In genomic region chrX:71671043-71671829, GRCh38 we compare ENCODE assay signal across 18 cellular contexts. TPM values are rescaled to one million over a fixed set of nuclear protein-coding genes. Genes with fewer than 3 reads are reported as not detected.
DNase-seq lines count a peak whose midpoint lies in the region; ATAC-seq and TF ChIP-seq lines count a peak whose summit lies in the region.
"Had no signal": no experiment of that assay in that cellular context is flagged by ENCODE, and none has a peak within 500 bp of the region (broad histone marks: within the 10 kb centered on the region; RNA-seq: fewer than 3 reads in every experiment).

No MANE protein-coding gene starts in this region.

- H3K36me3 ChIP-seq in mammary epithelial cell (ENCODE audit: insufficient read depth, low read length) (no peaks in the 10 kb centered on the region), breast epithelium (no peaks in the 10 kb centered on the region), tibial artery (no peaks in the 10 kb centered on the region), adrenal gland (replicated peaks in 1 of 2) (no peaks in the 10 kb centered on the region)
- H3K36me3 ChIP-seq: vagina had no signal

- peak overlapping the region; percentile 49 to 62 for H3K4me3 Mint-ChIP-seq in stimulated activated naive CD8-positive, alpha-beta T cell treated with anti-CD3 and anti-CD28 coated beads, Interleukin-15, amount 100 ng/mL, for 72 hours

- no peaks in the 10 kb centered on the region for H4K20me1 ChIP-seq in mammary epithelial cell (ENCODE audit: insufficient read depth, low read length)

- H3K4me1 ChIP-seq in mammary epithelial cell (ENCODE audit: insufficient read depth, low read length) (no peaks in the 10 kb centered on the region), breast epithelium (no peaks in the 10 kb centered on the region), tibial artery (no peaks in the 10 kb centered on the region), adrenal gland (replicated peaks in 1 of 2) (no peaks in the 10 kb centered on the region)
- H3K4me1 ChIP-seq: vagina had no signal

- H3K9me3 Mint-ChIP-seq in stimulated activated naive CD8-positive, alpha-beta T cell treated with anti-CD3 and anti-CD28 coated beads, Interleukin-15, amount 100 ng/mL, for 72 hours, result no peaks in the 10 kb centered on the region

- H3K27me3 ChIP-seq in mammary epithelial cell (ENCODE audit: insufficient read depth, low read length) (no peaks in the 10 kb centered on the region), breast epithelium (peaks cover 0 to 31% of the 10 kb centered on the region in 2 donors), tibial artery (no peaks in the 10 kb centered on the region), adrenal gland (no peaks in the 10 kb centered on the region)
- H3K27me3 ChIP-seq: vagina had no signal

- TF ChIP-seq CTCF in mammary epithelial cell (conservative IDR thresholded peaks at IDR 0.05 in 1 of 2, IDR thresholded peaks at IDR 0.05 in 1 of 2; ENCODE audit: extremely low read depth in 1 of 2, insufficient read depth in 1 of 2, low read depth in 1 of 2, low read length in 2 of 2) (no peak), breast epithelium (IDR thresholded peaks at IDR 0.05) (no peak), tibial artery (IDR thresholded peaks at IDR 0.05) (no peak), adrenal gland (IDR thresholded peaks at IDR 0.05) (no peak)

- no peak overlapping the region for H2AFZ ChIP-seq in mammary epithelial cell (ENCODE audit: low read depth, low read length)

- H3K79me2 ChIP-seq in mammary epithelial cell (ENCODE audit: insufficient read depth, low read length), result no peaks in the 10 kb centered on the region

- no TSS peak for BruUV-seq in mammary epithelial cell (replicated peaks; lab: Mats Ljungman, UMichigan)

- H3K9me3 ChIP-seq in mammary epithelial cell (replicated peaks; ENCODE audit: insufficient read depth, low read length), result peaks cover 6% of the 10 kb centered on the region
- peaks cover 0 to under 1% of the 10 kb centered on the region in 2 donors for H3K9me3 ChIP-seq in breast epithelium
- H3K9me3 ChIP-seq in tibial artery, result no peaks in the 10 kb centered on the region
- no peaks in the 10 kb centered on the region for H3K9me3 ChIP-seq in adrenal gland (replicated peaks in 1 of 3)
- H3K9me3 ChIP-seq: vagina had no signal

- 67% methylated on average over 13 of the region's 14 CpGs for WGBS in mammary epithelial cell (ENCODE audit: low coverage, missing lambda C conversion rate)
- WGBS in adrenal gland, 4 donors, result 48 to 77% (median 64%) methylated on average over 5 to 14 of the region's 14 CpGs

- in situ Hi-C loops in mammary epithelial cell (cut with MboI; ENCODE audit: low sequenced_read_pairs in 2 of 2), result no loop called here

- ATAC-seq in stimulated activated naive CD8-positive, alpha-beta T cell treated with anti-CD3 and anti-CD28 coated beads, Interleukin-15, amount 100 ng/mL, for 72 hours, result peak; percentile 70

- peak; percentile 70 for DNase-seq in mammary epithelial cell
- no peak for DNase-seq in breast epithelium (ENCODE audit: low spot score in 2 of 2)
- peak; percentile 75 for DNase-seq in activated naive CD4-positive, alpha-beta T cell treated with Interleukin-2 at 50 U/mL for 16 hours
- DNase-seq in stimulated activated CD4-positive, alpha-beta T cell treated with anti-CD3 and anti-CD28 coated beads, Interleukin-12 subunit alpha, Interleukin-12 subunit beta, amount 100 ng/mL, for 4 hours, result peak; percentile 54
- peak in 1 of 2 donors; percentile 65 for DNase-seq in stimulated activated naive CD8-positive, alpha-beta T cell treated with anti-CD3 and anti-CD28 coated beads, Interleukin-15, amount 100 ng/mL, for 72 hours
- DNase-seq in tibial artery, result no peak
- no peak for DNase-seq in DMS 273 treated with DMSO at 0.1 percent for 48 hours (lab: John Stamatoyannopoulos, UW)
- no peak for DNase-seq in adrenal gland
- DNase-seq: central memory CD4-positive, alpha-beta T cell; DMS79; HCEC 1CT; mesendoderm; NCI-H1694 treated with DMSO at 0.1 percent for 48 hours; NCI-H774 had no signal

- H3K9ac ChIP-seq in mammary epithelial cell (ENCODE audit: insufficient read depth, low read length), result no peak overlapping the region

- H3K27ac Mint-ChIP-seq in stimulated activated naive CD8-positive, alpha-beta T cell treated with anti-CD3 and anti-CD28 coated beads, Interleukin-15, amount 100 ng/mL, for 72 hours, result peak overlapping the region in 1 of 2 donors; percentile 59

- peaks cover 9% of the 10 kb centered on the region for H3K27me3 Mint-ChIP-seq in stimulated activated naive CD8-positive, alpha-beta T cell treated with anti-CD3 and anti-CD28 coated beads, Interleukin-15, amount 100 ng/mL, for 72 hours

- CTCF ChIA-PET in mammary epithelial cell (lab: Charles Lee; ENCODE audit: low non-redundant PET), result no interaction called here

- TF ChIP-seq POLR2A in breast epithelium (IDR thresholded peaks at IDR 0.05) (no peak), adrenal gland (IDR thresholded peaks at IDR 0.05) (no peak)

- intact Hi-C loops in mammary epithelial cell (cut with micrococcal nuclease), result no loop called here
- intact Hi-C loops in breast epithelium (cut with DNase I; ENCODE audit: low total_unique reads), result no loop called here
- intact Hi-C loops in tibial artery (cut with DNase I; ENCODE audit: low total_unique reads), result no loop called here
- intact Hi-C loops in adrenal gland (cut with DNase I), result no loop called here

- H3K27ac ChIP-seq in mammary epithelial cell (ENCODE audit: insufficient read depth, low read depth, low read length) (no peak overlapping the region), breast epithelium (no peak overlapping the region), tibial artery (no peak overlapping the region), adrenal gland (no peak overlapping the region)
- H3K27ac ChIP-seq: vagina had no signal

- dilution Hi-C loops in mammary epithelial cell (cut with HindIII; ENCODE audit: low sequenced_read_pairs), result no loop called here

- peaks cover 25% of the 10 kb centered on the region for H3K4me1 Mint-ChIP-seq in stimulated activated naive CD8-positive, alpha-beta T cell treated with anti-CD3 and anti-CD28 coated beads, Interleukin-15, amount 100 ng/mL, for 72 hours

- no peak overlapping the region for H3K4me3 ChIP-seq in mammary epithelial cell (replicated peaks in 1 of 3; ENCODE audit: insufficient read depth in 1 of 3, low read depth in 2 of 3, low read length in 3 of 3)
- no peak overlapping the region for H3K4me3 ChIP-seq in breast epithelium
- H3K4me3 ChIP-seq in tibial artery, result no peak overlapping the region
- H3K4me3 ChIP-seq in adrenal gland, result no peak overlapping the region
- H3K4me3 ChIP-seq: vagina had no signal

- H3K4me2 ChIP-seq in mammary epithelial cell (ENCODE audit: insufficient read depth, low read depth, low read length), result no peak overlapping the region

RNA-seq across cellular contexts. Expression of gene CXorf49, which starts 46.8 kb away (rescaled TPM):
- total RNA-seq in mammary epithelial cell (not detected), breast epithelium (not detected), adrenal gland (not detected)
- polyA plus RNA-seq in mammary epithelial cell (not detected), adrenal gland (not detected)
- not detected for polyA minus RNA-seq in mammary epithelial cell
- total RNA-seq: posterior vena cava, SK-MEL-5, vagina had no signal

RNA-seq across cellular contexts. Expression of gene CXCR3, which starts 52.9 kb away (rescaled TPM):
- total RNA-seq in mammary epithelial cell, result not detected
- not detected for polyA plus RNA-seq in mammary epithelial cell
- polyA minus RNA-seq in mammary epithelial cell, result not detected
- not detected for total RNA-seq in breast epithelium
- total RNA-seq in adrenal gland, result under 1 TPM in 5 of 8 donors, not detected in 3; 0.27 to 0.79 (median 0.39) TPM
- 1 to 10 TPM in 2 of 3 donors, under 1 TPM in 1; 0.20 to 1.6 (median 1.1) TPM for polyA plus RNA-seq in adrenal gland
- total RNA-seq: epithelial cell of proximal tubule, SK-MEL-5, vagina had no signal

Comparison
In these comparisons a context has a peak if more than half of its experiments do, and no peak if none do; other contexts are left out.
1. DNase-seq: peak in mammary epithelial cell (single experiment), activated naive CD4-positive, alpha-beta T cell treated with Interleukin-2 at 50 U/mL for 16 hours (single experiment) and stimulated activated CD4-positive, alpha-beta T cell treated with anti-CD3 and anti-CD28 coated beads, Interleukin-12 subunit alpha, Interleukin-12 subunit beta, amount 100 ng/mL, for 4 hours (single experiment); none in breast epithelium (0 of 2), tibial artery (0 of 2), DMS 273 treated with DMSO at 0.1 percent for 48 hours (single experiment) and adrenal gland (0 of 7).